10 cellular contexts compared by ENCODE assay signal in the genomic region with DNA sequence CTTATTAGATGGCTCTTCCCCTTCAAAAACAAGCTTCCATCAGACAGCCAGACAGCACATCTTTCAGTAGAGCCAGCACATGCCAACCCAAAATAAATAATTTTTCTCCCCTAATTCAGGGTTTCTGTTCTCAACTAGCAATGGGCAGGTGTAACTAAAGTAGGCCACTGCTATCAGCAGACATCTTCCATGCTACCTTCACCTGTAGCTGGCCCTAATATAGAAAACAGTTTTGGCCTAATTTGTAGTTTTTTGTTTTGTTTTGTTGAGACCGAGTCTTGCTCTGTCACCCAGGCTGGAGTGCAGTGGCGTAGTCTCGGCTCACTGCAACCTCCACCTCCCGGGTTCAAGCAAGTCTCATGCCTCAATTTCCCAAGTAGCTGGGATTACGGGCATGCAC. TPM values are rescaled to one million over a fixed set of nuclear protein-coding genes. Genes with fewer than 3 reads are reported as not detected.
"Had no signal": no experiment of that assay in that cellular context is flagged by ENCODE, and none has a peak within 500 bp of the region (broad histone marks: within the 10 kb centered on the region; RNA-seq: fewer than 3 reads in every experiment).

No MANE protein-coding gene starts in this region.

- FAIRE-seq: H54 had no signal

- H3K9me3 Mint-ChIP-seq: H9, HFFc6 had no signal

- H3K4me3 ChIP-seq: GM23248, HAP-1 had no signal

- H3K27ac Mint-ChIP-seq: H9, HFFc6 had no signal

- H3K4me3 Mint-ChIP-seq: H9, HFFc6 had no signal

- H3K4me1 ChIP-seq: HAP-1 had no signal

- H3K27ac ChIP-seq: GM23248 had no signal

- ATAC-seq: HCT116 had no signal

- H2AFZ ChIP-seq: GM23248 had no signal

- H3K4me1 Mint-ChIP-seq: H9 had no signal

- H3K9ac ChIP-seq: GM23248 had no signal

- DNase-seq: GM23248, GOT3, H7, H9, HCEC 1CT, HFFc6 had no signal

- H3K9me3 ChIP-seq: HAP-1 had no signal

- H3K36me3 ChIP-seq: HAP-1 had no signal

RNA-seq across cellular contexts. Expression of gene EFCAB3, which starts 29.2 kb away (rescaled TPM):
- total RNA-seq: GM23248, H4, H7, H9, HFFc6 had no signal
- polyA plus RNA-seq: GM23248 had no signal
